ENCODE assay signal across 12 cellular contexts in genomic region chr6:52377538-52378221, GRCh38. TPM values are rescaled to one million over a fixed set of nuclear protein-coding genes. Genes with fewer than 3 reads are reported as not detected.
DNase-seq lines count a peak whose midpoint lies in the region; ATAC-seq lines count a peak whose summit lies in the region.
"Had no signal": no experiment of that assay in that cellular context is flagged by ENCODE, and none has a peak within 500 bp of the region (broad histone marks: within the 10 kb centered on the region; RNA-seq: fewer than 3 reads in every experiment).

No MANE protein-coding gene starts in this region.

- H3K9me3 Mint-ChIP-seq in T-helper 2 cell treated with Interferon-gamma antibody and Interleukin-4, amounts not matched to agents 5 μg/mL and 100 μg/mL, for 36 hours = peaks cover 16% of the 10 kb centered on the region
- peaks cover 0 to 14% (median 8%) of the 10 kb centered on the region in 11 donors for H3K9me3 Mint-ChIP-seq in naive thymus-derived CD4-positive, alpha-beta T cell

- H3K4me1 ChIP-seq in naive thymus-derived CD4-positive, alpha-beta T cell (ENCODE audit: control insufficient read depth in 2 of 2, insufficient read depth in 2 of 2, low read length in 2 of 2) = peaks cover 10 to 54% of the 10 kb centered on the region in 2 donors

- peak overlapping the region; percentile 27 for H3K4me3 Mint-ChIP-seq in T-helper 2 cell treated with Interferon-gamma antibody and Interleukin-4, amounts not matched to agents 5 μg/mL and 100 μg/mL, for 36 hours
- peak overlapping the region; percentile 22 to 87 (median 63) for H3K4me3 Mint-ChIP-seq in naive thymus-derived CD4-positive, alpha-beta T cell

- peaks cover 0 to 4% (median 0%) of the 10 kb centered on the region in 3 experiments for H3K36me3 ChIP-seq in naive thymus-derived CD4-positive, alpha-beta T cell (ENCODE audit: control insufficient read depth in 2 of 3, insufficient read depth in 3 of 3, low read length in 3 of 3)
- no peaks in the 10 kb centered on the region for H3K36me3 ChIP-seq in MG63
- H3K36me3 ChIP-seq: vagina had no signal

- H3K4me3 ChIP-seq in naive thymus-derived CD4-positive, alpha-beta T cell (ENCODE audit: low read length) = no peak overlapping the region
- H3K4me3 ChIP-seq in MG63 = no peak overlapping the region
- H3K4me3 ChIP-seq: SK-N-MC, vagina had no signal

- no peaks in the 10 kb centered on the region for H3K27me3 ChIP-seq in naive thymus-derived CD4-positive, alpha-beta T cell (ENCODE audit: control insufficient read depth in 2 of 2, insufficient read depth in 2 of 2, low read length in 2 of 2)
- H3K27me3 ChIP-seq in MG63 = no peaks in the 10 kb centered on the region
- H3K27me3 ChIP-seq: vagina had no signal

- ATAC-seq in GM18858 (IDR thresholded peaks at IDR 0.05; ENCODE audit: unreplicated experiment) = peak; percentile 40
- ATAC-seq in HG02885 (IDR thresholded peaks at IDR 0.05; ENCODE audit: poor library complexity, unreplicated experiment) = peak; percentile 66
- ATAC-seq in naive thymus-derived CD4-positive, alpha-beta T cell = peak; percentile 29
- no peak for ATAC-seq in HG03139 (IDR thresholded peaks at IDR 0.05; ENCODE audit: unreplicated experiment)

- CTCF ChIA-PET in naive thymus-derived CD4-positive, alpha-beta T cell (lab: Charles Lee) = interaction anchor here (1.4 to 11.4 kb wide), 2 partner anchors 12 to 15 kb away, joined by 3 to 78 read pairs; partner anchors contain the start of gene PAQR8

- POLR2A ChIA-PET in naive thymus-derived CD4-positive, alpha-beta T cell (lab: Charles Lee) = interaction anchor here (0.7 to 8.6 kb wide), 6 partner anchors 10 to 38 kb away, joined by 3 to 77 read pairs (median 7); partner anchors contain the start of gene PAQR8

- H3K4me1 Mint-ChIP-seq in T-helper 2 cell treated with Interferon-gamma antibody and Interleukin-4, amounts not matched to agents 5 μg/mL and 100 μg/mL, for 36 hours (ENCODE audit: low read depth) = peaks cover 53% of the 10 kb centered on the region
- H3K4me1 Mint-ChIP-seq in naive thymus-derived CD4-positive, alpha-beta T cell = peaks cover 50 to 86% (median 82%) of the 10 kb centered on the region in 7 donors

- peaks cover 33% of the 10 kb centered on the region for H3K36me3 Mint-ChIP-seq in T-helper 2 cell treated with Interferon-gamma antibody and Interleukin-4, amounts not matched to agents 5 μg/mL and 100 μg/mL, for 36 hours (ENCODE audit: low read depth)
- H3K36me3 Mint-ChIP-seq in naive thymus-derived CD4-positive, alpha-beta T cell = peaks cover 19 to 43% (median 37%) of the 10 kb centered on the region in 5 donors

- peak overlapping the region; percentile 52 for H3K27ac ChIP-seq in naive thymus-derived CD4-positive, alpha-beta T cell (ENCODE audit: low read depth, low read length)
- H3K27ac ChIP-seq: SK-N-MC, vagina had no signal

- intact Hi-C loops in naive thymus-derived CD4-positive, alpha-beta T cell (cut with micrococcal nuclease) = no loop called here

- H3K27me3 Mint-ChIP-seq in T-helper 2 cell treated with Interferon-gamma antibody and Interleukin-4, amounts not matched to agents 5 μg/mL and 100 μg/mL, for 36 hours (ENCODE audit: low read depth) = no peaks in the 10 kb centered on the region
- H3K27me3 Mint-ChIP-seq in naive thymus-derived CD4-positive, alpha-beta T cell = no peaks in the 10 kb centered on the region

- H3K27ac Mint-ChIP-seq in T-helper 2 cell treated with Interferon-gamma antibody and Interleukin-4, amounts not matched to agents 5 μg/mL and 100 μg/mL, for 36 hours = no peak overlapping the region
- H3K27ac Mint-ChIP-seq in naive thymus-derived CD4-positive, alpha-beta T cell = peak overlapping the region; percentile 51 to 96 (median 87)

- H3K9me3 ChIP-seq in naive thymus-derived CD4-positive, alpha-beta T cell (ENCODE audit: control insufficient read depth in 2 of 3, low read length in 3 of 3) = no peaks in the 10 kb centered on the region
- H3K9me3 ChIP-seq in MG63 = peaks cover 5% of the 10 kb centered on the region; the same call in 1 of the 2 replicates
- H3K9me3 ChIP-seq: vagina had no signal

- no peak for DNase-seq in T-helper 2 cell treated with Interferon-gamma antibody and Interleukin-4, amounts not matched to agents 5 μg/mL and 100 μg/mL, for 36 hours (ENCODE audit: low spot score)
- peak in 3 of 9 donors; percentile 34 to 50 (median 36) for DNase-seq in naive thymus-derived CD4-positive, alpha-beta T cell
- DNase-seq in NCI-H774 (lab: John Stamatoyannopoulos, UW) (no peak), MG63 (no peak)
- DNase-seq: activated CD8-positive, alpha-beta memory T cell treated with anti-CD3 and anti-CD28 coated beads for 24 hours; DMS153; NCI-H510A had no signal

RNA-seq across cellular contexts. Expression of gene PAQR8, which starts 15.7 kb away (rescaled TPM):
- total RNA-seq in naive thymus-derived CD4-positive, alpha-beta T cell = 10 to 100 TPM in 3 of 5 experiments, 1 to 10 TPM in 2; 7.5 to 46.2 (median 21.6) TPM
- 10 to 100 TPM; 32.1 to 39.2 TPM for polyA plus RNA-seq in naive thymus-derived CD4-positive, alpha-beta T cell
- total RNA-seq in MG63 (2014; rRNA removed; shearing (Covaris generic); ENCODE audit: low replicate concordance) = 2.9 and 3.2 TPM in 2 replicates

RNA-seq across cellular contexts. Expression of gene EFHC1, which starts 42.5 kb away (rescaled TPM):
- 10 to 100 TPM in 2 of 5 experiments, 1 to 10 TPM in 3; 2.4 to 13.8 (median 6.0) TPM for total RNA-seq in naive thymus-derived CD4-positive, alpha-beta T cell
- 1 to 10 TPM; 1.9 to 5.2 TPM for polyA plus RNA-seq in naive thymus-derived CD4-positive, alpha-beta T cell
- total RNA-seq in MG63 (2014; rRNA removed; shearing (Covaris generic); ENCODE audit: low replicate concordance) = 54.0 and 78.4 TPM in 2 replicates
